Comparison of ENCODE assay signal across 1 cellular context in the genomic region with DNA sequence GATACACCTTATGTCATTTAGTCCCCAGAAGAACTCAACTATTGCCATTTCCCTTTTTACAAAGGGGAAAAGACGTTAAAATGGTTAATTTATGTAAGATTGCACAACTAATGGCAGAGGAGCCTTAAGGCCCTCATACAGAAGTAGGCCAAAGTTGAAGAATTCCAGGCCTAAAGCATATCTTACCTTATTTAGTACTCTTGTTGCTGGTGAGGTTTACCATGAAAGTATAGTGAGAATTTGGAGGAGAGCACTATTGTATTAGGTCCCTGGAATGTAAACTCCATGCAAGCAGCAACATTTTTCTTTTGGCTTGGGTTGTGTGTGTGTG.
TF ChIP-seq lines count a peak whose summit lies in the region.

No MANE protein-coding gene starts in this region.

TF ChIP-seq in K562, 482 proteins besides CTCF, POLR2A, EP300 and RAD21:
- TF ChIP-seq SMARCB1 (IDR thresholded peaks at IDR 0.05; ENCODE audit: insufficient read length, low read depth) (no peak), MEF2A (IDR thresholded peaks at IDR 0.05; ENCODE audit: control insufficient read depth, low read depth, low read length) (no peak), TCF3 (CRISPR knock-in tag; IDR thresholded peaks at IDR 0.05) (no peak), ZSCAN32 (CRISPR knock-in tag; IDR thresholded peaks at IDR 0.05) (no peak), FOSL1 (tag; conservative IDR thresholded peaks at IDR 0.05) (peak; percentile 22; the same call in 1 of the 2 replicates), ZNF561 (CRISPR knock-in tag; conservative IDR thresholded peaks at IDR 0.05) (no peak), CEBPG (CRISPR knock-in tag; IDR thresholded peaks at IDR 0.05) (peak; percentile 61), CEBPG (tag; conservative IDR thresholded peaks at IDR 0.05 in 1 of 2, IDR thresholded peaks at IDR 0.05 in 1 of 2) (peak; percentile 80 to 96), SIRT6 (IDR thresholded peaks at IDR 0.05; ENCODE audit: low read depth, low read length) (no peak), THAP12 (CRISPR knock-in tag; IDR thresholded peaks at IDR 0.05) (no peak), MAZ (CRISPR knock-in tag; conservative IDR thresholded peaks at IDR 0.05 in 1 of 2, IDR thresholded peaks at IDR 0.05 in 1 of 2) (no peak), LEF1 (IDR thresholded peaks at IDR 0.05) (0 out of 2 replicates have a peak, but pooled peaks have one; percentile 10), HNRNPH1 (optimal IDR thresholded peaks at IDR 0.05; ENCODE audit: low read depth, low read length) (no peak), TEAD1 (CRISPR knock-in tag; IDR thresholded peaks at IDR 0.05) (0 out of 4 replicates have a peak, but pooled peaks of 1 of the 2 experiments have one; percentile 18), C11orf30 (IDR thresholded peaks at IDR 0.05; ENCODE audit: low read depth) (no peak), FOXA3 (CRISPR knock-in tag; conservative IDR thresholded peaks at IDR 0.05 in 1 of 2, IDR thresholded peaks at IDR 0.05 in 1 of 2) (no peak), HBP1 (CRISPR knock-in tag; IDR thresholded peaks at IDR 0.05) (no peak), CEBPB (tag; IDR thresholded peaks at IDR 0.05) (peak; percentile 92), SNRNP70 (optimal IDR thresholded peaks at IDR 0.05; ENCODE audit: low read depth, low read length) (no peak), EGR1 (conservative IDR thresholded peaks at IDR 0.05) (no peak), NFRKB (IDR thresholded peaks at IDR 0.05; ENCODE audit: low read depth) (no peak)
- TF ChIP-seq, protein P1, sequence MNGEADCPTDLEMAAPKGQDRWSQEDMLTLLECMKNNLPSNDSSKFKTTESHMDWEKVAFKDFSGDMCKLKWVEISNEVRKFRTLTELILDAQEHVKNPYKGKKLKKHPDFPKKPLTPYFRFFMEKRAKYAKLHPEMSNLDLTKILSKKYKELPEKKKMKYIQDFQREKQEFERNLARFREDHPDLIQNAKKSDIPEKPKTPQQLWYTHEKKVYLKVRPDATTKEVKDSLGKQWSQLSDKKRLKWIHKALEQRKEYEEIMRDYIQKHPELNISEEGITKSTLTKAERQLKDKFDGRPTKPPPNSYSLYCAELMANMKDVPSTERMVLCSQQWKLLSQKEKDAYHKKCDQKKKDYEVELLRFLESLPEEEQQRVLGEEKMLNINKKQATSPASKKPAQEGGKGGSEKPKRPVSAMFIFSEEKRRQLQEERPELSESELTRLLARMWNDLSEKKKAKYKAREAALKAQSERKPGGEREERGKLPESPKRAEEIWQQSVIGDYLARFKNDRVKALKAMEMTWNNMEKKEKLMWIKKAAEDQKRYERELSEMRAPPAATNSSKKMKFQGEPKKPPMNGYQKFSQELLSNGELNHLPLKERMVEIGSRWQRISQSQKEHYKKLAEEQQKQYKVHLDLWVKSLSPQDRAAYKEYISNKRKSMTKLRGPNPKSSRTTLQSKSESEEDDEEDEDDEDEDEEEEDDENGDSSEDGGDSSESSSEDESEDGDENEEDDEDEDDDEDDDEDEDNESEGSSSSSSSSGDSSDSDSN (IDR thresholded peaks at IDR 0.05; ENCODE audit: borderline replicate concordance in 1 of 2, low read depth in 2 of 2, low read length in 2 of 2) = no peak
- TF ChIP-seq, protein P2, sequence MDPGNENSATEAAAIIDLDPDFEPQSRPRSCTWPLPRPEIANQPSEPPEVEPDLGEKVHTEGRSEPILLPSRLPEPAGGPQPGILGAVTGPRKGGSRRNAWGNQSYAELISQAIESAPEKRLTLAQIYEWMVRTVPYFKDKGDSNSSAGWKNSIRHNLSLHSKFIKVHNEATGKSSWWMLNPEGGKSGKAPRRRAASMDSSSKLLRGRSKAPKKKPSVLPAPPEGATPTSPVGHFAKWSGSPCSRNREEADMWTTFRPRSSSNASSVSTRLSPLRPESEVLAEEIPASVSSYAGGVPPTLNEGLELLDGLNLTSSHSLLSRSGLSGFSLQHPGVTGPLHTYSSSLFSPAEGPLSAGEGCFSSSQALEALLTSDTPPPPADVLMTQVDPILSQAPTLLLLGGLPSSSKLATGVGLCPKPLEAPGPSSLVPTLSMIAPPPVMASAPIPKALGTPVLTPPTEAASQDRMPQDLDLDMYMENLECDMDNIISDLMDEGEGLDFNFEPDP (CRISPR knock-in tag; IDR thresholded peaks at IDR 0.05) = no peak
- TF ChIP-seq, protein P3, sequence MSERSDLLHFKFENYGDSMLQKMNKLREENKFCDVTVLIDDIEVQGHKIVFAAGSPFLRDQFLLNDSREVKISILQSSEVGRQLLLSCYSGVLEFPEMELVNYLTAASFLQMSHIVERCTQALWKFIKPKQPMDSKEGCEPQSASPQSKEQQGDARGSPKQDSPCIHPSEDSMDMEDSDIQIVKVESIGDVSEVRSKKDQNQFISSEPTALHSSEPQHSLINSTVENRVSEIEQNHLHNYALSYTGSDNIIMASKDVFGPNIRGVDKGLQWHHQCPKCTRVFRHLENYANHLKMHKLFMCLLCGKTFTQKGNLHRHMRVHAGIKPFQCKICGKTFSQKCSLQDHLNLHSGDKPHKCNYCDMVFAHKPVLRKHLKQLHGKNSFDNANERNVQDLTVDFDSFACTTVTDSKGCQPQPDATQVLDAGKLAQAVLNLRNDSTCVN (CRISPR knock-in tag; IDR thresholded peaks at IDR 0.05) = no peak
